9 cellular contexts compared by ENCODE assay signal in genomic region chr5:76601470-76601869, GRCh38. TPM values are rescaled to one million over a fixed set of nuclear protein-coding genes. Genes with fewer than 3 reads are reported as not detected.
DNase-seq lines count a peak whose midpoint lies in the region; ATAC-seq, FAIRE-seq and TF ChIP-seq lines count a peak whose summit lies in the region.
"Had no signal": no experiment of that assay in that cellular context is flagged by ENCODE, and none has a peak within 500 bp of the region (broad histone marks: within the 10 kb centered on the region; RNA-seq: fewer than 3 reads in every experiment).

No MANE protein-coding gene starts in this region.

- POLR2A ChIA-PET in CD4-positive, alpha-beta T cell (lab: Charles Lee) = interaction anchor here (0.7 kb wide), 2 partner anchors 59 to 173 kb away, joined by 3 read pairs; no protein-coding TSS in a partner anchor

- in situ Hi-C loops in GM13976 (cut with MboI; ENCODE audit: low sequenced_read_pairs, unreplicated experiment) = no loop called here
- in situ Hi-C loops in astrocyte of the spinal cord (cut with HindIII; ENCODE audit: low sequenced_read_pairs) = loop anchor here (25.0 kb wide), 2 partner anchors 111 to 211 kb away; partner anchors contain the start of genes F2R and F2RL1

- H3K27ac ChIP-seq in CD4-positive, alpha-beta T cell (ENCODE audit: low read depth, low read length) = no peak overlapping the region
- H3K27ac ChIP-seq in small intestine (ENCODE audit: low read depth in 1 of 2, low read length in 1 of 2) = no peak overlapping the region

- H3K9me3 ChIP-seq in CD4-positive, alpha-beta T cell (ENCODE audit: control insufficient read depth, low read length) = no peaks in the 10 kb centered on the region
- H3K9me3 ChIP-seq in small intestine (ENCODE audit: control insufficient read depth, low read depth) = no peaks in the 10 kb centered on the region

- peaks cover 6% of the 10 kb centered on the region for H3K4me1 Mint-ChIP-seq in CD4-positive, alpha-beta T cell (ENCODE audit: low read depth)

- ATAC-seq in CD4-positive, alpha-beta T cell (ENCODE audit: poor library complexity) = peak; percentile 74
- ATAC-seq in HG03520 (IDR thresholded peaks at IDR 0.05; ENCODE audit: unreplicated experiment) = no peak

- no peak overlapping the region for H3K4me3 ChIP-seq in astrocyte of the spinal cord (ENCODE audit: low read depth, low read length)
- H3K4me3 ChIP-seq in small intestine (ENCODE audit: low read depth in 1 of 2, low read length in 2 of 2) = no peak overlapping the region

- no peak for FAIRE-seq in small intestine (lab: Jason Lieb, UNC)

- H3K27me3 Mint-ChIP-seq in CD4-positive, alpha-beta T cell = no peaks in the 10 kb centered on the region

- no peaks in the 10 kb centered on the region for H3K9me3 Mint-ChIP-seq in CD4-positive, alpha-beta T cell

- peak; percentile 71 for TF ChIP-seq CTCF in CD4-positive, alpha-beta T cell (IDR thresholded peaks at IDR 0.05)
- peak; percentile 61 for TF ChIP-seq CTCF in GM13976 (IDR thresholded peaks at IDR 0.05; ENCODE audit: borderline replicate concordance, control extremely low read depth, extremely low read depth, insufficient read depth, missing control alignments)
- peak; percentile 62 for TF ChIP-seq CTCF in astrocyte of the spinal cord (IDR thresholded peaks at IDR 0.05; ENCODE audit: low read depth, low read length)

- WGBS in small intestine, 3 donors = 24 to 26% (median 25%) methylated on average over 3 of the region's 3 CpGs

- DNase-seq in CD4-positive, alpha-beta T cell = peak in 1 of 10 experiments; percentile 5
- peak; percentile 40 for DNase-seq in GM13976 (ENCODE audit: low spot score)
- peak; percentile 11 for DNase-seq in NCI-H2171 treated with DMSO at 0.1 percent for 48 hours (lab: John Stamatoyannopoulos, UW)
- DNase-seq in astrocyte of the spinal cord (ENCODE audit: low read depth, low spot score) = peak; percentile 73
- peak; percentile 25 for DNase-seq in iPS DF 19.7 (ENCODE audit: low read depth, low spot score)
- peak; percentile 65 for DNase-seq in small intestine
- no peak for DNase-seq in mesenteric fat pad (ENCODE audit: low spot score)

- H3K27me3 ChIP-seq in CD4-positive, alpha-beta T cell (ENCODE audit: control insufficient read depth, insufficient read depth, low read length) = no peaks in the 10 kb centered on the region
- no peaks in the 10 kb centered on the region for H3K27me3 ChIP-seq in small intestine (ENCODE audit: control insufficient read depth in 2 of 2, insufficient read depth in 2 of 2, low read length in 2 of 2)

- H3K4me1 ChIP-seq in small intestine (ENCODE audit: control insufficient read depth in 2 of 2, insufficient read depth in 1 of 2, low read depth in 1 of 2, low read length in 1 of 2) = no peaks in the 10 kb centered on the region

- no peak overlapping the region for H3K4me3 Mint-ChIP-seq in CD4-positive, alpha-beta T cell

- CTCF ChIA-PET in CD4-positive, alpha-beta T cell (lab: Charles Lee) = interaction anchor here (0.6 to 2.0 kb wide), 17 partner anchors 9 to 173 kb away, joined by 3 to 14 read pairs (median 5); no protein-coding TSS in a partner anchor

- peaks cover 86% of the 10 kb centered on the region for H3K36me3 Mint-ChIP-seq in CD4-positive, alpha-beta T cell (ENCODE audit: low read depth)

- H3K36me3 ChIP-seq in small intestine (ENCODE audit: control insufficient read depth in 2 of 2, insufficient read depth in 2 of 2, low read length in 2 of 2) = peaks cover 3 to 23% of the 10 kb centered on the region in 2 donors

- H3K27ac Mint-ChIP-seq in CD4-positive, alpha-beta T cell = no peak overlapping the region

- intact Hi-C loops in CD4-positive, alpha-beta T cell (cut with DNase I, micrococcal nuclease) = loop anchor here (1.0 to 10.0 kb wide), 4 partner anchors 40 to 413 kb away; no protein-coding TSS in a partner anchor

RNA-seq across cellular contexts. Expression of gene F2RL2, which starts 21.7 kb away (rescaled TPM):
- total RNA-seq in CD4-positive, alpha-beta T cell = not detected
- polyA plus RNA-seq in small intestine = under 1 TPM in 1 of 3 donors, not detected in 2; 0.73 TPM
- 0.10 TPM for total RNA-seq in mesenteric fat pad
- total RNA-seq: T-helper 1 cell treated with Interleukin-12 subunit alpha and Interleukin-12 subunit beta and Interleukin-4 antibody, amounts not matched to agents 30 ng/mL and 1 ng/mL, for 36 hours had no signal
